In the genomic region with DNA sequence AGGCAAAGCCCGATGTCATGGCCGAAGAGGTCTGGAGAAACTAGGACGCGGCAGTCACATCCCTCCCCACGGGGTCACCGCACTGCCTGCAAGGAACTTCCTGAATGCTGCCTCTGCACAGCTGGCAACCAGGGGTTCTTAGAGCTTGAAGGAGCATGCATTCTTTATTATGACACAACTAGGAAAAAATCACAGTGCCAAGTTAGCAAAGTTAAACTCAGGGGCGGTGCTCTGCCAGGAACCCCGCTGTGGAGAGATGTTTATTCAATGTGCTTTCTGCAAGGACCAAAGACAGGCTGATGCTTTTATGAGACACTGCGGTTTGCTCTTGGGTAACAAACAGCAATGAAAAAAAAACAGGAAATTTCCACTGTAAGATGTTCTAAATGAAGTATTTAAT, we compare ENCODE assay signal across 10 cellular contexts.
DNase-seq lines count a peak whose midpoint lies in the region; FAIRE-seq and TF ChIP-seq lines count a peak whose summit lies in the region.
"Had no signal": no experiment of that assay in that cellular context is flagged by ENCODE, and none has a peak within 500 bp of the region (broad histone marks: within the 10 kb centered on the region; RNA-seq: fewer than 3 reads in every experiment).

No MANE protein-coding gene starts in this region.

- H3K9me3 ChIP-seq in AG04450 (ENCODE audit: control insufficient read depth, insufficient read depth, low read length) (peaks cover 8% of the 10 kb centered on the region), kidney (ENCODE audit: control insufficient read depth in 1 of 2, low read length in 2 of 2) (peaks cover 0 to 2% of the 10 kb centered on the region in 2 donors)

- H3K27me3 ChIP-seq in AG04450 (ENCODE audit: control insufficient read depth, insufficient read depth, low read length): no peaks in the 10 kb centered on the region

- H3K9ac ChIP-seq in kidney (ENCODE audit: low read length in 2 of 2): no peak overlapping the region

- POLR2A ChIA-PET in AG04450 (lab: Yijun Ruan, JAX): interaction anchor here (0.7 kb wide), 1 partner anchor 400 kb away, joined by 4 read pairs; no protein-coding TSS in a partner anchor

- peak; percentile 67 for DNase-seq in AG04450 (ENCODE audit: low read depth, low spot score)
- peak; percentile 77 for DNase-seq in HT-29 (ENCODE audit: low spot score)
- peak; percentile 61 for DNase-seq in amniotic stem cell (lab: John Stamatoyannopoulos, UW)
- DNase-seq in kidney: peak; percentile 73
- no peak for DNase-seq in posterior vena cava (ENCODE audit: low spot score)
- DNase-seq in germinal center (ENCODE audit: low spot score): no peak
- DNase-seq in NCI-H1105 treated with DMSO at 0.1 percent for 48 hours (lab: John Stamatoyannopoulos, UW): no peak
- no peak for DNase-seq in SKM-1 (lab: John Stamatoyannopoulos, UW; ENCODE audit: unreplicated experiment)
- DNase-seq: KG1, naive B cell had no signal

- H3K36me3 ChIP-seq in kidney (ENCODE audit: control insufficient read depth in 1 of 2, insufficient read depth in 2 of 2, low read length in 2 of 2): no peaks in the 10 kb centered on the region

- no peaks in the 10 kb centered on the region for H3K4me1 ChIP-seq in kidney (ENCODE audit: control insufficient read depth in 1 of 2, insufficient read depth in 1 of 2, low read depth in 1 of 2, low read length in 2 of 2)

- no peak for FAIRE-seq in kidney (lab: Jason Lieb, UNC)

- intact Hi-C loops in kidney (cut with DNase I): no loop called here
- intact Hi-C loops in posterior vena cava (cut with DNase I): no loop called here

- no peak overlapping the region for H3K4me3 ChIP-seq in AG04450 (ENCODE audit: low read depth, low read length)
- H3K4me3 ChIP-seq in kidney (ENCODE audit: low read length in 2 of 2): no peak overlapping the region

- TF ChIP-seq CTCF in AG04450 (IDR thresholded peaks at IDR 0.05; ENCODE audit: low read depth, low read length) (no peak), kidney (IDR thresholded peaks at IDR 0.05; ENCODE audit: borderline replicate concordance, extremely low read depth, insufficient read depth) (no peak)

- H3K27ac ChIP-seq in AG04450 (ENCODE audit: low read depth, low read length) (peak overlapping the region; percentile 31), kidney (ENCODE audit: low read depth in 2 of 2, low read length in 2 of 2) (no peak overlapping the region)

- CTCF ChIA-PET in AG04450 (lab: Charles Lee): no interaction called here

Comparison
In these comparisons a context has a peak if more than half of its experiments do, and no peak if none do; other contexts are left out.
1. DNase-seq: peak in AG04450 (single experiment), HT-29 (single experiment), amniotic stem cell (single experiment) and kidney (single experiment); none in posterior vena cava (single experiment), germinal center (single experiment), NCI-H1105 treated with DMSO at 0.1 percent for 48 hours (single experiment) and SKM-1 (single experiment).